Comparison of ENCODE assay signal across 11 cellular contexts in the genomic region with DNA sequence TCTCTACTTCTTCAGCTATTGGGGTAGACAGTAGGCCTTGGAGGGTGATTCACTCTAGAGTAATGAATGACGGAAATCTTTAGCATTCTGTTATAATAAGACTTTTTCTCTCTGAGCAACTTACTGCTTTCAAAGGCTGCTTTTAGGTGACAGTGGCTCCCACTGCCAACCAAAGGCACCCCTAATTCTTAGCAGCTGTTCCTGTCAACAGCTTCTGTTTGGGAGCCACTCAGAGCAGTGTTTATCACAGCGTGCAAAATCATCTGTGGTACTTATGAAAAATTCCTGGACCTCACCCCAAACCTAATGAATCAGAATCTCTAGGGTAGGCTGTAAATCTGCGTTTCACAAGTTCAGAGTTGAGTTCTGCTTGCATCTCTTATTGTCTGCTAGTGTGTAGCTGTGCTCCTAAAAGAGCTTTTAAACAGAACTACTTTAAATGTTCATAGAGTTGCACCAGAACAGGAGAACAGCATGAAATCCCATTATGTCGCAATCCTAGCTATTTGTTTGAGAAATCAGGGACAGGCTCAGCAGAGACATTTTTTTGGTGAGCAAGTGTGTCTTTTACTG.
DNase-seq lines count a peak whose midpoint lies in the region; ATAC-seq and TF ChIP-seq lines count a peak whose summit lies in the region.
"Had no signal": no experiment of that assay in that cellular context is flagged by ENCODE, and none has a peak within 500 bp of the region (broad histone marks: within the 10 kb centered on the region; RNA-seq: fewer than 3 reads in every experiment).

No MANE protein-coding gene starts in this region.

- TF ChIP-seq POLR2A in GM18505 (IDR thresholded peaks at IDR 0.05; ENCODE audit: borderline replicate concordance, extremely low read depth, insufficient read depth, insufficient read length): no peak

- no peak for TF ChIP-seq CTCF in choroid plexus epithelial cell (conservative IDR thresholded peaks at IDR 0.05; ENCODE audit: low read depth, low read length)

- DNase-seq in EH (ENCODE audit: low read depth) (peak; percentile 73), NCI-H226 (peak; percentile 37), choroid plexus epithelial cell (ENCODE audit: low read depth) (peak; percentile 78), non-pigmented ciliary epithelial cell (ENCODE audit: low read depth) (peak; percentile 6), NCI-H1048 (lab: John Stamatoyannopoulos, UW) (no peak), DMS53 treated with DMSO at 0.1 percent for 48 hours (lab: John Stamatoyannopoulos, UW; ENCODE audit: unreplicated experiment) (no peak)
- DNase-seq: activated T-cell treated with anti-CD3 and anti-CD28 coated beads, Interleukin-2, amount 50 U/mL, for 24 hours; immature natural killer cell; RPMI8226 had no signal

- ATAC-seq in GM18519 (IDR thresholded peaks at IDR 0.05; ENCODE audit: low FRiP score, unreplicated experiment) (no peak), GM18505 (IDR thresholded peaks at IDR 0.05; ENCODE audit: unreplicated experiment) (no peak)

- no peak overlapping the region for H3K4me3 ChIP-seq in choroid plexus epithelial cell (ENCODE audit: low read depth, low read length)

Comparison
In these comparisons a context has a peak if more than half of its experiments do, and no peak if none do; other contexts are left out.
1. DNase-seq: peak in EH (single experiment), NCI-H226 (single experiment), choroid plexus epithelial cell (single experiment) and non-pigmented ciliary epithelial cell (single experiment); none in NCI-H1048 (single experiment) and DMS53 treated with DMSO at 0.1 percent for 48 hours (single experiment).